ENCODE assay signal across 8 cellular contexts in genomic region chr12:80186727-80187217, GRCh38.
DNase-seq lines count a peak whose midpoint lies in the region; ATAC-seq, FAIRE-seq and TF ChIP-seq lines count a peak whose summit lies in the region.

No MANE protein-coding gene starts in this region.

- no peak overlapping the region for H3K9ac ChIP-seq in kidney (ENCODE audit: low read length in 2 of 2)

- CTCF ChIA-PET in RWPE1 (lab: Yijun Ruan, JAX): interaction anchor here (0.6 to 1.2 kb wide), 10 partner anchors 9 to 1386 kb away, joined by 3 to 9 read pairs (median 4); no protein-coding TSS in a partner anchor

- H3K4me1 ChIP-seq in kidney (ENCODE audit: control insufficient read depth in 1 of 2, insufficient read depth in 1 of 2, low read depth in 1 of 2, low read length in 2 of 2): no peaks in the 10 kb centered on the region

- intact Hi-C loops in kidney (cut with DNase I): no loop called here

- POLR2A ChIA-PET in RWPE1 (lab: Yijun Ruan, JAX; ENCODE audit: low non-redundant PET): no interaction called here

- no peak overlapping the region for H3K27ac Mint-ChIP-seq in stimulated activated memory B cell treated with anti-CD40 and anti-IgM and Interleukin-4, amounts not matched to agents 10 μg/mL and 1 μg/mL and 100 μg/mL, for 72 hours

- no peaks in the 10 kb centered on the region for H3K9me3 ChIP-seq in kidney (ENCODE audit: control insufficient read depth in 1 of 2, low read length in 2 of 2)

- H3K9me3 Mint-ChIP-seq in stimulated activated memory B cell treated with anti-CD40 and anti-IgM and Interleukin-4, amounts not matched to agents 10 μg/mL and 1 μg/mL and 100 μg/mL, for 72 hours: no peaks in the 10 kb centered on the region

- H3K36me3 ChIP-seq in kidney (ENCODE audit: control insufficient read depth in 1 of 2, insufficient read depth in 2 of 2, low read length in 2 of 2): no peaks in the 10 kb centered on the region

- peak; percentile 94 for FAIRE-seq in kidney (lab: Jason Lieb, UNC)

- peak; percentile 68 for ATAC-seq in GM21619 (IDR thresholded peaks at IDR 0.05; ENCODE audit: unreplicated experiment)
- ATAC-seq in stimulated activated memory B cell treated with anti-CD40 and anti-IgM and Interleukin-4, amounts not matched to agents 10 μg/mL and 1 μg/mL and 100 μg/mL, for 72 hours: peak; percentile 69

- no peak overlapping the region for H3K4me3 Mint-ChIP-seq in stimulated activated memory B cell treated with anti-CD40 and anti-IgM and Interleukin-4, amounts not matched to agents 10 μg/mL and 1 μg/mL and 100 μg/mL, for 72 hours

- H3K27ac ChIP-seq in RWPE1: no peak overlapping the region
- peak overlapping the region; percentile 56 for H3K27ac ChIP-seq in caudate nucleus (ENCODE audit: low read depth, low read length)
- H3K27ac ChIP-seq in kidney (ENCODE audit: low read depth in 2 of 2, low read length in 2 of 2): peak overlapping the region; percentile 30 to 74

- no peaks in the 10 kb centered on the region for H3K4me1 Mint-ChIP-seq in stimulated activated memory B cell treated with anti-CD40 and anti-IgM and Interleukin-4, amounts not matched to agents 10 μg/mL and 1 μg/mL and 100 μg/mL, for 72 hours

- H3K36me3 Mint-ChIP-seq in stimulated activated memory B cell treated with anti-CD40 and anti-IgM and Interleukin-4, amounts not matched to agents 10 μg/mL and 1 μg/mL and 100 μg/mL, for 72 hours: no peaks in the 10 kb centered on the region

- peak; percentile 57 for DNase-seq in NCI-H1436 (lab: John Stamatoyannopoulos, UW)
- no peak for DNase-seq in NCI-H1436 treated with DMSO at 0.1 percent for 48 hours (lab: John Stamatoyannopoulos, UW)
- peak; percentile 84 to 89 for DNase-seq in Kasumi-1 (lab: John Stamatoyannopoulos, UW)
- DNase-seq in RWPE1 (ENCODE audit: low spot score): peak; percentile 76
- DNase-seq in caudate nucleus (lab: John Stamatoyannopoulos, UW): peak in 14 of 61 donors; percentile 2 to 69 (median 11)
- DNase-seq in kidney: no peak

- peak; percentile 71 for TF ChIP-seq CTCF in RWPE1 (conservative IDR thresholded peaks at IDR 0.05; ENCODE audit: low read depth)
- peak; percentile 76 for TF ChIP-seq CTCF in kidney (IDR thresholded peaks at IDR 0.05; ENCODE audit: borderline replicate concordance, extremely low read depth, insufficient read depth)

- no peaks in the 10 kb centered on the region for H3K27me3 Mint-ChIP-seq in stimulated activated memory B cell treated with anti-CD40 and anti-IgM and Interleukin-4, amounts not matched to agents 10 μg/mL and 1 μg/mL and 100 μg/mL, for 72 hours

- no peak overlapping the region for H3K4me3 ChIP-seq in kidney (ENCODE audit: low read length in 2 of 2)

Comparison
In these comparisons a context has a peak if more than half of its experiments do, and no peak if none do; other contexts are left out.
1. DNase-seq: peak in NCI-H1436 (single experiment), Kasumi-1 (2 of 2) and RWPE1 (single experiment); none in NCI-H1436 treated with DMSO at 0.1 percent for 48 hours (single experiment) and kidney (single experiment).